Comparison of ENCODE assay signal across 17 cellular contexts in the genomic region with DNA sequence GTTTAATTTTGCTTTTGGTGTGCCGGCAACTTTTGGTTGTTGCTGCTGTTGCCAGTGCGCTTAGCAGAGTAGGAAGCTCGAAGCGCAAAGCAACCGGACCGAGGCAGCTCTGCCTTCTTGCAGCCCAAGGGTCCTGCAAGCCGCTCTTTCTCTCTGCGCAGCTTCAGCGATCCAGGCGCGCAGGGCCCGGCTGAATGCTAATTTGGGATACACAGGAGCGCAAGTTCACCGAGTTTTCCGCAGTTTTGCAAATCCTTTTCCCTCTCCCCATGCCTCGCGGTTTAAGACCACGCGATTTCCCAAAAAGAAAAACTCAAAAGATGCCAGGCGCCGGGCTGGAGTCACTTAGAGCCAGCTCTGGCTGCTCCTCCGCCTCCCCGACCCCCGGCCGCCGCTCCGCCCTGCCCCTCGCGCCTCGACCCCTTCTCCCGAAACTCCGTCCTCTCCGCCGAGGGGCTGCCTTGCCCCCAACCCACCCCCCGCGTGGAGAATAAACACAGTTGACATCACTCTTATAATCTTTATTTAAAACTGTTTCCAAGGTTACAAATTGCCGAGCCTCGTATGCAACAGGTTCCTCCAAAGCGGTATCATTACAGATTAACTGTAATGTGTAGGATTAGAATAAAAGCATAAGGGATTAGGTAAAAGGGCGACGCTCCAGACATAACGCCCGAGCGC. TPM values are rescaled to one million over a fixed set of nuclear protein-coding genes. Genes with fewer than 3 reads are reported as not detected.
DNase-seq lines count a peak whose midpoint lies in the region; ATAC-seq and TF ChIP-seq lines count a peak whose summit lies in the region.
"Had no signal": no experiment of that assay in that cellular context is flagged by ENCODE, and none has a peak within 500 bp of the region (broad histone marks: within the 10 kb centered on the region; RNA-seq: fewer than 3 reads in every experiment).

No MANE protein-coding gene starts in this region.

- peaks cover 63% of the 10 kb centered on the region for H4K20me1 ChIP-seq in BLaER1

- H3K27me3 Mint-ChIP-seq in mesothelial cell of epicardium (ENCODE audit: low read depth), result peaks cover 91% of the 10 kb centered on the region

- H3K9me3 Mint-ChIP-seq in mesothelial cell of epicardium, result no peaks in the 10 kb centered on the region
- H3K9me3 Mint-ChIP-seq: activated T-helper 2 cell treated with anti-CD3 and anti-CD28 coated beads, Interferon-gamma antibody, Interleukin-2, Interleukin-4, amounts not matched to agents 10 μg/mL and 5 μg/mL and 100 μg/mL, durations not matched to agents 14 hours and 24 hours and 36 hours had no signal

- no peak overlapping the region for H3K4me2 ChIP-seq in BLaER1
- H3K4me2 ChIP-seq: BLaER1 treated with 17β-estradiol and CSF1 and Interleukin-3, amounts not matched to agents 10 nM and 100 nM; PC-9 had no signal

- TF ChIP-seq CTCF in left ventricle myocardium inferior (IDR thresholded peaks at IDR 0.05; ENCODE audit: borderline replicate concordance) (no peak), mesothelial cell of epicardium (IDR thresholded peaks at IDR 0.05; ENCODE audit: unreplicated experiment) (no peak)

- H3K4me3 ChIP-seq in BLaER1, result peak overlapping the region; percentile 42; the same call in 1 of the 2 replicates
- H3K4me3 ChIP-seq in HUES64 (ENCODE audit: low read length), result peak overlapping the region; percentile 32
- H3K4me3 ChIP-seq in left ventricle myocardium inferior, result peak overlapping the region; percentile 56
- H3K4me3 ChIP-seq in rectal smooth muscle tissue (ENCODE audit: low read length), result peak overlapping the region; percentile 16
- H3K4me3 ChIP-seq: PC-9 had no signal

- WGBS in HUES64, result under 1% methylated on average over 44 of the region's 44 CpGs

- ATAC-seq in GM18873 (IDR thresholded peaks at IDR 0.05; ENCODE audit: low FRiP score, unreplicated experiment), result no peak

- intact Hi-C loops in left ventricle myocardium inferior (cut with micrococcal nuclease), result no loop called here

- H3K4me1 ChIP-seq in BLaER1, result no peaks in the 10 kb centered on the region
- peaks cover 65% of the 10 kb centered on the region for H3K4me1 ChIP-seq in HUES64 (ENCODE audit: insufficient read depth, low read length)
- peaks cover 27% of the 10 kb centered on the region for H3K4me1 ChIP-seq in left ventricle myocardium inferior
- no peaks in the 10 kb centered on the region for H3K4me1 ChIP-seq in rectal smooth muscle tissue (ENCODE audit: control insufficient read depth, insufficient read depth, low read length)

- H3K27ac ChIP-seq in BLaER1 (no peak overlapping the region), HUES64 (ENCODE audit: low read depth, low read length) (no peak overlapping the region), left ventricle myocardium inferior (replicated peaks) (no peak overlapping the region), rectal smooth muscle tissue (ENCODE audit: low read depth, low read length) (no peak overlapping the region)
- H3K27ac ChIP-seq: BLaER1 treated with 17β-estradiol and CSF1 and Interleukin-3, amounts not matched to agents 10 nM and 100 nM; PC-9 had no signal

- no peak overlapping the region for H3K4me3 Mint-ChIP-seq in mesothelial cell of epicardium

- H3K9me3 ChIP-seq in BLaER1, result peaks cover 47% of the 10 kb centered on the region
- no peaks in the 10 kb centered on the region for H3K9me3 ChIP-seq in HUES64 (ENCODE audit: insufficient read depth, low read depth, low read length)
- H3K9me3 ChIP-seq in left ventricle myocardium inferior (replicated peaks), result no peaks in the 10 kb centered on the region

- H3K9ac ChIP-seq in BLaER1 (no peak overlapping the region), HUES64 (ENCODE audit: low read depth, low read length) (no peak overlapping the region), rectal smooth muscle tissue (ENCODE audit: low read length) (no peak overlapping the region)
- H3K9ac ChIP-seq: BLaER1 treated with 17β-estradiol and CSF1 and Interleukin-3, amounts not matched to agents 10 nM and 100 nM had no signal

- H3K36me3 Mint-ChIP-seq in mesothelial cell of epicardium, result no peaks in the 10 kb centered on the region

- no peak overlapping the region for H3K27ac Mint-ChIP-seq in mesothelial cell of epicardium
- H3K27ac Mint-ChIP-seq: activated T-helper 2 cell treated with anti-CD3 and anti-CD28 coated beads, Interferon-gamma antibody, Interleukin-2, Interleukin-4, amounts not matched to agents 10 μg/mL and 5 μg/mL and 100 μg/mL, durations not matched to agents 14 hours and 24 hours and 36 hours had no signal

- no peaks in the 10 kb centered on the region for H3K36me3 ChIP-seq in BLaER1
- no peaks in the 10 kb centered on the region for H3K36me3 ChIP-seq in HUES64 (ENCODE audit: insufficient read depth, low read length)
- no peaks in the 10 kb centered on the region for H3K36me3 ChIP-seq in left ventricle myocardium inferior
- H3K36me3 ChIP-seq in rectal smooth muscle tissue (ENCODE audit: control insufficient read depth, insufficient read depth, low read length), result no peaks in the 10 kb centered on the region
- H3K36me3 ChIP-seq: BLaER1 treated with 17β-estradiol and CSF1 and Interleukin-3, amounts not matched to agents 10 nM and 100 nM had no signal

- no peak for DNase-seq in left ventricle myocardium inferior
- no peak for DNase-seq in mesothelial cell of epicardium (ENCODE audit: low spot score in 2 of 2, unreplicated experiment in 2 of 2)
- no peak for DNase-seq in NK-92 (lab: John Stamatoyannopoulos, UW; ENCODE audit: unreplicated experiment)
- no peak for DNase-seq in NCI-H128 (lab: John Stamatoyannopoulos, UW; ENCODE audit: unreplicated experiment)
- DNase-seq: activated CD4-positive, alpha-beta T cell treated with anti-CD3 and anti-CD28 coated beads, Interleukin-2, amount 50 U/mL, for 1 hour; NCI-H345; PC-9 had no signal

- H3K27me3 ChIP-seq in BLaER1 (peaks cover 99% of the 10 kb centered on the region), HUES64 (ENCODE audit: insufficient read depth, low read length) (peaks cover 100% of the 10 kb centered on the region), left ventricle myocardium inferior (ENCODE audit: low read depth) (peaks cover 100% of the 10 kb centered on the region), rectal smooth muscle tissue (ENCODE audit: control insufficient read depth, insufficient read depth, low read length) (peaks cover 40% of the 10 kb centered on the region)

- H3K4me1 Mint-ChIP-seq in mesothelial cell of epicardium, result peaks cover 7% of the 10 kb centered on the region

RNA-seq across cellular contexts. Expression of a gene that starts 13.4 kb away (rescaled TPM):
- 0.25 TPM for polyA plus RNA-seq in HUES64 (2013, experiment 1 of 2)
- not detected for polyA plus RNA-seq in HUES64 (2013, experiment 2 of 2)
- total RNA-seq in left ventricle myocardium inferior (not detected), mesothelial cell of epicardium (not detected in 3 replicates)
- total RNA-seq: Daoy; glomerular endothelial cell; liver; T-helper 1 cell treated with Interleukin-12 subunit alpha and Interleukin-12 subunit beta and Interleukin-4 antibody, amounts not matched to agents 30 ng/mL and 1 ng/mL, for 36 hours had no signal
- polyA plus RNA-seq: liver had no signal
